28 cellular contexts compared by ENCODE assay signal in the genomic region with DNA sequence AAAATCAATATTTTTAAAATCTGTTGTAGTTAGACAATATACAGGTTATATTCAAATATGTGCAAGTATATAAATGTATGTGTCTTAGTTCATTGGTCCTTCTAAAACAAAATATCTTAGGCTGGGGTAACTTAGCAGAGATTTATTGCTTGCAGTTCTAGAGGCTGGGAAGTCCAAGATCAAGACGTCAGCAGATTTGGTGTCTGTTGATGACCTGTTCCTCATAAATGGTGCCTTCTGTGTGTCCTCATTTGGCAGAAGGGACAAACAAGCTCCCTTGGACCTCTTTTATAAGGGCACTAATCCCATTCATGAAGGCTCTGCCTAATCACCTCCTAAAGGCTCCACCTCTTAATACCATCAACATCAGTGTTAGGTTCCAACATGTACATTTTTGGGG.
"Had no signal": no experiment of that assay in that cellular context is flagged by ENCODE, and none has a peak within 500 bp of the region (broad histone marks: within the 10 kb centered on the region; RNA-seq: fewer than 3 reads in every experiment).

No MANE protein-coding gene starts in this region.

- H3K27ac ChIP-seq: colonic mucosa, coronary artery, epithelial cell of prostate, esophagus muscularis mucosa, esophagus squamous epithelium, foreskin keratinocyte, gastrocnemius medialis, gastroesophageal sphincter, heart left ventricle, heart right ventricle had no signal

- H3K27me3 ChIP-seq: colonic mucosa, dorsolateral prefrontal cortex, esophagus muscularis mucosa, esophagus squamous epithelium, foreskin keratinocyte, gastrocnemius medialis, gastroesophageal sphincter, heart left ventricle, heart right ventricle had no signal

- H3K4me3 ChIP-seq: colonic mucosa, coronary artery, dorsolateral prefrontal cortex, esophagus muscularis mucosa, esophagus squamous epithelium, gastrocnemius medialis, gastroesophageal sphincter, heart left ventricle, heart right ventricle had no signal

- DNase-seq: colonic mucosa; cortex of kidney; dermis blood vessel endothelial cell; dorsolateral prefrontal cortex; effector CD4-positive, alpha-beta T cell; effector CD8-positive, alpha-beta T cell; effector memory CD4-positive, alpha-beta T cell; effector memory CD8-positive, alpha-beta T cell; endodermal cell; erythroblast; esophagus squamous epithelium; foreskin fibroblast; foreskin keratinocyte; foreskin melanocyte; gastrocnemius medialis; glutamatergic neuron; head of caudate nucleus; heart left ventricle; heart right ventricle had no signal

- H3K4me1 ChIP-seq: colonic mucosa, foreskin keratinocyte had no signal

- H3K9me3 ChIP-seq: colonic mucosa, esophagus muscularis mucosa, esophagus squamous epithelium, gastrocnemius medialis, gastroesophageal sphincter, heart left ventricle, heart right ventricle had no signal

- H3K36me3 ChIP-seq: colonic mucosa, gastrocnemius medialis, gastroesophageal sphincter had no signal

- ATAC-seq: effector memory CD8-positive, alpha-beta T cell; esophagus mucosa; foreskin keratinocyte; gastrocnemius medialis; gastroesophageal sphincter; heart left ventricle; heart right ventricle had no signal

- FAIRE-seq: colon, endometrium, endothelial cell of umbilical vein, frontal cortex had no signal
